In genomic region chr2:42021490-42021889, GRCh38 we compare ENCODE assay signal across 11 cellular contexts. TPM values are rescaled to one million over a fixed set of nuclear protein-coding genes. Genes with fewer than 3 reads are reported as not detected.
DNase-seq lines count a peak whose midpoint lies in the region; ATAC-seq, FAIRE-seq and TF ChIP-seq lines count a peak whose summit lies in the region.
"Had no signal": no experiment of that assay in that cellular context is flagged by ENCODE, and none has a peak within 500 bp of the region (broad histone marks: within the 10 kb centered on the region; RNA-seq: fewer than 3 reads in every experiment).

No MANE protein-coding gene starts in this region.

- no peak for TF ChIP-seq EP300 in H1 (IDR thresholded peaks at IDR 0.05; ENCODE audit: borderline replicate concordance in 1 of 2, low read depth in 2 of 2, low read length in 2 of 2)

- TF ChIP-seq RAD21 in H1 (IDR thresholded peaks at IDR 0.05 in 1 of 2, conservative IDR thresholded peaks at IDR 0.05 in 1 of 2; ENCODE audit: low read depth in 2 of 2, low read length in 2 of 2), result no peak

- H2BK15ac ChIP-seq in H1 (ENCODE audit: low read length) (no peak overlapping the region), mesendoderm (replicated peaks; ENCODE audit: low read depth) (no peak overlapping the region)

- no peaks in the 10 kb centered on the region for H3K27me3 ChIP-seq in H1 (replicated peaks in 1 of 4; ENCODE audit: control insufficient read depth in 3 of 4, extremely low read depth in 1 of 4, insufficient read depth in 3 of 4, low read length in 3 of 4)
- no peaks in the 10 kb centered on the region for H3K27me3 ChIP-seq in mesendoderm (ENCODE audit: insufficient read depth, low read length, poor library complexity)
- H3K27me3 ChIP-seq in upper lobe of right lung, result no peaks in the 10 kb centered on the region

- H4K8ac ChIP-seq in H1 (ENCODE audit: extremely low read depth, insufficient read depth, low read length) (peak overlapping the region; percentile 81; the same call in 1 of the 2 replicates), mesendoderm (ENCODE audit: low read depth, low read length) (no peak overlapping the region)

- H2AFZ ChIP-seq in H1 (ENCODE audit: low read length), result 0 out of 2 replicates have a peak overlapping the region, but pooled peaks have one; percentile 59

- POLR2A ChIA-PET in H1 (lab: Charles Lee; ENCODE audit: partially characterized antibody), result interaction anchor here (1.1 to 1.9 kb wide), 3 partner anchors 11 to 135 kb away, joined by 3 to 7 read pairs (median 6); no protein-coding TSS in a partner anchor

- H3K9me3 ChIP-seq in H1 (ENCODE audit: insufficient read depth in 2 of 2, low read depth in 1 of 2, low read length in 1 of 2) (no peaks in the 10 kb centered on the region), upper lobe of right lung (no peaks in the 10 kb centered on the region)
- H3K9me3 ChIP-seq: lower lobe of right lung had no signal

- 0 out of 2 replicates have a peak overlapping the region, but pooled peaks have one; percentile 62 for H3K18ac ChIP-seq in H1 (ENCODE audit: extremely low read depth, low read length)
- H3K18ac ChIP-seq in mesendoderm (ENCODE audit: low read length), result no peak overlapping the region

- peaks cover 3 to 9% (median 6%) of the 10 kb centered on the region in 4 experiments; a peak in 6 of 7 replicates for H3K4me1 ChIP-seq in H1 (replicated peaks in 1 of 4; ENCODE audit: control insufficient read depth in 3 of 4, insufficient read depth in 4 of 4, low read length in 3 of 4)
- peaks cover 4% of the 10 kb centered on the region for H3K4me1 ChIP-seq in mesendoderm (ENCODE audit: control insufficient read depth, low read depth, low read length)
- H3K4me1 ChIP-seq in upper lobe of right lung, result no peaks in the 10 kb centered on the region
- H3K4me1 ChIP-seq: lower lobe of right lung had no signal

- FAIRE-seq in HTR-8/SVneo (lab: Jason Lieb, UNC) (peak; percentile 13), H1 (lab: Jason Lieb, UNC) (no peak)

- H3K9ac ChIP-seq in H1 (replicated peaks in 1 of 4; ENCODE audit: extremely low read depth in 1 of 4, low read depth in 3 of 4, low read length in 3 of 4) (no peak overlapping the region), mesendoderm (ENCODE audit: low read length) (no peak overlapping the region)

- H3K4ac ChIP-seq in H1 (replicated peaks; ENCODE audit: insufficient read length, low read depth, low read length), result no peak overlapping the region
- no peak overlapping the region for H3K4ac ChIP-seq in mesendoderm (ENCODE audit: low read depth, low read length)

- intact Hi-C loops in upper lobe of right lung (cut with DNase I), result no loop called here

- H2BK120ac ChIP-seq in H1 (replicated peaks; ENCODE audit: low read depth, low read length) (no peak overlapping the region), mesendoderm (ENCODE audit: low read depth, low read length) (no peak overlapping the region)

- H3K14ac ChIP-seq in H1 (ENCODE audit: insufficient read length), result no peak overlapping the region

- H2BK12ac ChIP-seq in H1 (ENCODE audit: low read depth, low read length), result no peak overlapping the region; the same call in 1 of the 2 replicates

- no peaks in the 10 kb centered on the region; the same call in 1 of the 2 replicates for H3K23me2 ChIP-seq in H1 (ENCODE audit: low read depth, low read length)

- no peak overlapping the region for H3K4me3 ChIP-seq in H1 (ENCODE audit: extremely low read depth in 1 of 4, insufficient read depth in 2 of 4, low read depth in 3 of 4, low read length in 4 of 4)
- H3K4me3 ChIP-seq in mesendoderm (ENCODE audit: low read length), result no peak overlapping the region
- H3K4me3 ChIP-seq in upper lobe of right lung, result no peak overlapping the region
- H3K4me3 ChIP-seq: lower lobe of right lung had no signal

- H2BK20ac ChIP-seq in H1 (ENCODE audit: low read length), result no peak overlapping the region; the same call in 1 of the 2 replicates

- H3K23ac ChIP-seq in H1 (ENCODE audit: insufficient read length) (no peak overlapping the region), mesendoderm (ENCODE audit: low read length) (no peak overlapping the region)

- no peak overlapping the region for H2AK5ac ChIP-seq in H1 (ENCODE audit: low read depth, low read length)
- no peak overlapping the region for H2AK5ac ChIP-seq in mesendoderm (ENCODE audit: low read length)

- H3K79me2 ChIP-seq in H1 (ENCODE audit: control insufficient read depth in 1 of 2, insufficient read depth in 2 of 2, low read length in 2 of 2), result no peaks in the 10 kb centered on the region
- H3K79me2 ChIP-seq in mesendoderm (ENCODE audit: control insufficient read depth, insufficient read depth, low read length), result no peaks in the 10 kb centered on the region

- CTCF ChIA-PET in H1 (lab: Charles Lee; ENCODE audit: partially characterized antibody), result interaction anchor here (0.8 to 2.3 kb wide), 8 partner anchors 9 to 69 kb away, joined by 3 to 6 read pairs (median 4); no protein-coding TSS in a partner anchor

- H4K5ac ChIP-seq in H1 (ENCODE audit: insufficient read length, low read depth, low read length) (no peak overlapping the region), mesendoderm (ENCODE audit: low read length) (no peak overlapping the region)

- H4K20me1 ChIP-seq in H1 (replicated peaks in 1 of 2; ENCODE audit: control insufficient read depth in 1 of 2, insufficient read depth in 2 of 2, low read length in 2 of 2), result no peaks in the 10 kb centered on the region

- H3K36me3 ChIP-seq in H1 (ENCODE audit: control insufficient read depth in 2 of 4, insufficient read depth in 4 of 4, low read length in 3 of 4) (no peaks in the 10 kb centered on the region), mesendoderm (ENCODE audit: control insufficient read depth, insufficient read depth, low read length) (no peaks in the 10 kb centered on the region), upper lobe of right lung (no peaks in the 10 kb centered on the region)
- H3K36me3 ChIP-seq: lower lobe of right lung had no signal

- H2BK5ac ChIP-seq in H1 (ENCODE audit: low read depth, low read length) (no peak overlapping the region; the same call in 1 of the 2 replicates), mesendoderm (ENCODE audit: low read length) (no peak overlapping the region)

- H3K4me2 ChIP-seq in H1 (ENCODE audit: insufficient read depth in 1 of 2, low read depth in 2 of 2, low read length in 2 of 2) (no peak overlapping the region), mesendoderm (ENCODE audit: low read length) (no peak overlapping the region)

- peak; percentile 56 for DNase-seq in HTR-8/SVneo (ENCODE audit: insufficient read length, low spot score)
- DNase-seq in H1 (ENCODE audit: low read depth in 1 of 2, low spot score in 2 of 2), result no peak
- no peak for DNase-seq in mesendoderm
- DNase-seq in stromal cell of bone marrow (ENCODE audit: low read depth), result peak; percentile 22
- DNase-seq in cortex of kidney (lab: John Stamatoyannopoulos, UW), result no peak
- no peak for DNase-seq in stimulated activated CD4-positive, alpha-beta T cell treated with anti-CD3 and anti-CD28 coated beads, Interleukin-2, amount 100 ng/mL, for 48 hours
- DNase-seq in upper lobe of right lung, result no peak
- DNase-seq in NCI-H345 (lab: John Stamatoyannopoulos, UW), result no peak
- DNase-seq: lower lobe of right lung, NCI-H1417, NCI-H524 treated with DMSO at 0.1 percent for 48 hours had no signal

- H4K91ac ChIP-seq in H1 (replicated peaks; ENCODE audit: insufficient read length, low read length), result no peak overlapping the region

- 79% methylated on average over 3 of the region's 3 CpGs; no CpG with 5 or more reads in 1 of the 2 experiments for WGBS in H1 (ENCODE audit: extremely low coverage in 1 of 2, insufficient coverage in 1 of 2, insufficient read length in 1 of 2, insufficient replicate concordance in 2 of 2, low coverage in 1 of 2, low lambda C conversion rate in 2 of 2, missing lambda C conversion rate in 1 of 2), 2 experiments
- WGBS in mesendoderm (ENCODE audit: extremely low coverage, insufficient coverage, low lambda C conversion rate), result no CpG with 5 or more reads among the region's 3 CpGs

- H3K79me1 ChIP-seq in H1 (ENCODE audit: low read depth, low read length) (no peaks in the 10 kb centered on the region), mesendoderm (ENCODE audit: low read length) (no peaks in the 10 kb centered on the region)

- no peak for ATAC-seq in upper lobe of right lung
- ATAC-seq: lower lobe of right lung had no signal

- no peak for TF ChIP-seq POLR2A in H1 (IDR thresholded peaks at IDR 0.05; ENCODE audit: control extremely low read depth in 1 of 2, low read depth in 2 of 2, low read length in 2 of 2)

- H3K56ac ChIP-seq in H1 (replicated peaks; ENCODE audit: insufficient read length, low read depth, low read length) (no peak overlapping the region), mesendoderm (ENCODE audit: low read length) (peak overlapping the region; percentile 25)

- H3K27ac ChIP-seq in H1 (ENCODE audit: low read depth, low read length), result no peak overlapping the region
- no peak overlapping the region for H3K27ac ChIP-seq in mesendoderm (ENCODE audit: low read depth, low read length)
- H3K27ac ChIP-seq in upper lobe of right lung, result no peak overlapping the region
- H3K27ac ChIP-seq: lower lobe of right lung had no signal

- TF ChIP-seq CTCF in H1 (IDR thresholded peaks at IDR 0.05; ENCODE audit: control extremely low read depth in 1 of 3, insufficient read depth in 1 of 3, low read depth in 1 of 3, low read length in 3 of 3) (no peak), upper lobe of right lung (IDR thresholded peaks at IDR 0.05) (no peak)

TF ChIP-seq in H1, 55 proteins besides CTCF, POLR2A, EP300 and RAD21 (continues in another document):
- TF ChIP-seq SP1 (IDR thresholded peaks at IDR 0.05; ENCODE audit: low read depth, low read length) (no peak), SIX5 (IDR thresholded peaks at IDR 0.05; ENCODE audit: low read depth, low read length) (no peak), USF2 (IDR thresholded peaks at IDR 0.05; ENCODE audit: low read length) (no peak)

RNA-seq across cellular contexts. Expression of gene PKDCC, which starts 26.3 kb away (rescaled TPM):
- 48.0 and 49.9 TPM in 2 replicates for total RNA-seq in H1 (2021; fragmentation: NEBNext Ultra II Directional; extraction: Animal tissue kit (Norgen Biotek cat#: 25700))
- 80.1 and 115 TPM in 2 replicates for polyA plus RNA-seq in H1 (2011; rRNA removed)
- polyA plus RNA-seq in H1 (2011; cell fraction: cytosol; rRNA removed), result 148 TPM
- polyA plus RNA-seq in H1 (2011; cell fraction: nucleus; rRNA removed), result 347 TPM
- 37.2 to 63.9 TPM (median 58.3 TPM) in 4 replicates for polyA plus RNA-seq in H1 (2012, experiment 1 of 2)
- 59.7 TPM for polyA plus RNA-seq in H1 (2012, experiment 2 of 2)
- 8.0 TPM for polyA plus RNA-seq in H1 (2013, experiment 1 of 2)
- polyA plus RNA-seq in H1 (2013, experiment 2 of 2), result 7.8 TPM
- 84.3 and 179 TPM in 2 replicates for polyA minus RNA-seq in H1 (2011; rRNA and poly(A)+ RNA removed)
- 55.0 TPM for polyA minus RNA-seq in H1 (2011; cell fraction: cytosol; rRNA and poly(A)+ RNA removed)
- 79.6 TPM for polyA minus RNA-seq in H1 (2011; cell fraction: nucleus; rRNA and poly(A)+ RNA removed)
- 4.4 TPM for polyA plus RNA-seq in mesendoderm (2013, experiment 1 of 2)
- polyA plus RNA-seq in mesendoderm (2013, experiment 2 of 2), result 4.6 TPM
- 65.5 TPM for total RNA-seq in upper lobe of right lung

Comparison
In these comparisons a context has a peak if more than half of its experiments do, and no peak if none do; other contexts are left out.
1. DNase-seq: peak in HTR-8/SVneo (single experiment) and stromal cell of bone marrow (single experiment); none in H1 (0 of 2), mesendoderm (single experiment), cortex of kidney (single experiment), stimulated activated CD4-positive, alpha-beta T cell treated with anti-CD3 and anti-CD28 coated beads, Interleukin-2, amount 100 ng/mL, for 48 hours (0 of 2), upper lobe of right lung (single experiment) and NCI-H345 (single experiment).